ENCODE assay signal across 24 cellular contexts in genomic region chr1:209102120-209102519, GRCh38.
"Had no signal": no experiment of that assay in that cellular context is flagged by ENCODE, and none has a peak within 500 bp of the region (broad histone marks: within the 10 kb centered on the region; RNA-seq: fewer than 3 reads in every experiment).

No MANE protein-coding gene starts in this region.

- DNase-seq: activated CD4-positive, alpha-beta T cell treated with anti-CD3 and anti-CD28 coated beads, Interleukin-2, amount 50 U/mL, for 4 hours; activated CD8-positive, alpha-beta memory T cell treated with anti-CD3 and anti-CD28 coated beads for 24 hours; activated CD8-positive, alpha-beta memory T cell treated with anti-CD3 and anti-CD28 coated beads, Interleukin-2, amount 50 U/mL, for 4 hours; activated naive CD4-positive, alpha-beta T cell treated with Interleukin-2 at 50 U/mL for 16 hours; activated naive CD8-positive, alpha-beta T cell treated with anti-CD3 and anti-CD28 coated beads, Interleukin-2, amount 10 ng/mL, durations not matched to agents 7 days and 5 days; activated T-cell treated with anti-CD3 and anti-CD28 coated beads, Interleukin-2, amount 50 U/mL, for 4 hours; amniotic stem cell; esophagus squamous epithelium; heart left ventricle; left cardiac atrium; ovary; psoas muscle; stimulated activated CD4-positive, alpha-beta T cell treated with anti-CD3 and anti-CD28 coated beads, Interleukin-4, amount 100 ng/mL, for 4 hours; stimulated activated naive CD8-positive, alpha-beta T cell treated with anti-CD3 and anti-CD28 coated beads, Interleukin-15, Interleukin-2, amounts not matched to agents 100 U/mL and 50 U/mL, for 24 hours; T-helper 9 cell; thyroid gland; upper lobe of right lung had no signal

- H3K27me3 ChIP-seq: gastroesophageal sphincter, heart left ventricle, ovary, right atrium auricular region, thyroid gland, upper lobe of right lung had no signal

- H3K27ac ChIP-seq: coronary artery, esophagus squamous epithelium, gastroesophageal sphincter, heart left ventricle, ovary, psoas muscle, right atrium auricular region, thyroid gland, upper lobe of right lung had no signal

- FAIRE-seq: bronchial epithelial cell, islet of Langerhans had no signal

- ATAC-seq: activated T-cell treated with anti-CD3 and anti-CD28 coated beads, Interleukin-2, amount 50 U/mL, for 4 hours; gastroesophageal sphincter; heart left ventricle; left cardiac atrium; natural killer cell treated with Interleukin-12 subunit alpha and Interleukin-12 subunit beta and Interleukin-15 and Interleukin-18, amount 100 ng/mL, for 72 hours; psoas muscle; stimulated activated naive CD8-positive, alpha-beta T cell treated with anti-CD3 and anti-CD28 coated beads, Interleukin-15, Interleukin-2, amounts not matched to agents 100 U/mL and 50 U/mL, for 24 hours; upper lobe of right lung; WTC11 had no signal

- H3K36me3 ChIP-seq: esophagus squamous epithelium, gastroesophageal sphincter, heart left ventricle, ovary, right atrium auricular region, thyroid gland, upper lobe of right lung had no signal

- H3K4me3 ChIP-seq: coronary artery, esophagus squamous epithelium, gastroesophageal sphincter, heart left ventricle, ovary, psoas muscle, right atrium auricular region, thyroid gland, upper lobe of right lung had no signal

- H3K9me3 ChIP-seq: esophagus squamous epithelium, gastroesophageal sphincter, heart left ventricle, ovary, psoas muscle, right atrium auricular region, thyroid gland, upper lobe of right lung had no signal

- H3K4me1 ChIP-seq: esophagus squamous epithelium, gastroesophageal sphincter, heart left ventricle, psoas muscle, thyroid gland, upper lobe of right lung had no signal
